In genomic region chr1:202140833-202141232, GRCh38 we compare ENCODE assay signal across 22 cellular contexts. TPM values are rescaled to one million over a fixed set of nuclear protein-coding genes. Genes with fewer than 3 reads are reported as not detected.
"Had no signal": no experiment of that assay in that cellular context is flagged by ENCODE, and none has a peak within 500 bp of the region (broad histone marks: within the 10 kb centered on the region; RNA-seq: fewer than 3 reads in every experiment).

No MANE protein-coding gene starts in this region.

- H3K4me1 ChIP-seq: colonic mucosa had no signal

- H3K9me3 Mint-ChIP-seq: activated B cell treated with CpG ODN at 0.5 μM for 24 hours; activated CD4-positive, alpha-beta T cell treated with anti-CD3 and anti-CD28 coated beads, Interleukin-2, amount 10 ng/mL, durations not matched to agents 7 days and 5 days; activated T-cell treated with anti-CD3 and anti-CD28 coated beads, Interleukin-2, amount 50 U/mL, for 4 hours; natural killer cell treated with Interleukin-12 subunit alpha and Interleukin-12 subunit beta and Interleukin-15 and Interleukin-18, amount 100 ng/mL, for 72 hours had no signal

- H3K27ac ChIP-seq: cardiac muscle cell, colonic mucosa, gastrocnemius medialis, heart right ventricle, thoracic aorta had no signal

- H3K4me3 Mint-ChIP-seq: activated B cell treated with CpG ODN at 0.5 μM for 24 hours; activated CD4-positive, alpha-beta T cell treated with anti-CD3 and anti-CD28 coated beads, Interleukin-2, amount 10 ng/mL, durations not matched to agents 7 days and 5 days; activated T-cell treated with anti-CD3 and anti-CD28 coated beads, Interleukin-2, amount 50 U/mL, for 4 hours; natural killer cell treated with Interleukin-12 subunit alpha and Interleukin-12 subunit beta and Interleukin-15 and Interleukin-18, amount 100 ng/mL, for 72 hours had no signal

- H3K27ac Mint-ChIP-seq: activated B cell treated with CpG ODN at 0.5 μM for 24 hours; activated CD4-positive, alpha-beta T cell treated with anti-CD3 and anti-CD28 coated beads, Interleukin-2, amount 10 ng/mL, durations not matched to agents 7 days and 5 days; natural killer cell treated with Interleukin-12 subunit alpha and Interleukin-12 subunit beta and Interleukin-15 and Interleukin-18, amount 100 ng/mL, for 72 hours had no signal

- H3K27me3 ChIP-seq: colonic mucosa, gastrocnemius medialis, heart right ventricle, vagina had no signal

- ATAC-seq: activated T-cell treated with anti-CD3 and anti-CD28 coated beads, Interleukin-2, amount 50 U/mL, for 4 hours; gastrocnemius medialis; heart right ventricle; left lobe of liver; mucosa of descending colon; natural killer cell treated with Interleukin-12 subunit alpha and Interleukin-12 subunit beta and Interleukin-15 and Interleukin-18, amount 100 ng/mL, for 72 hours; sciatic nerve had no signal

- H3K36me3 ChIP-seq: cardiac muscle cell, colonic mucosa had no signal

- DNase-seq: activated B cell treated with CpG ODN at 0.5 μM for 24 hours; activated CD4-positive, alpha-beta T cell treated with anti-CD3 and anti-CD28 coated beads, Interleukin-2, amount 10 ng/mL, durations not matched to agents 7 days and 5 days; activated effector memory CD4-positive, alpha-beta T cell treated with anti-CD3 and anti-CD28 coated beads, Interleukin-2, amount 50 U/mL, for 16 hours; activated T-cell treated with anti-CD3 and anti-CD28 coated beads, Interleukin-2, amount 50 U/mL, for 4 hours; colonic mucosa; gastrocnemius medialis; heart right ventricle; islet precursor cell; mucosa of descending colon; occipital lobe; stimulated activated CD4-positive, alpha-beta T cell treated with anti-CD3 and anti-CD28 coated beads, Interleukin-12 subunit alpha, Interleukin-12 subunit beta, amount 100 ng/mL, for 4 hours; stimulated activated naive CD4-positive, alpha-beta T cell treated with Interleukin-2 at 50 U/mL for 16 hours; T-helper 2 cell had no signal

- H3K36me3 Mint-ChIP-seq: natural killer cell treated with Interleukin-12 subunit alpha and Interleukin-12 subunit beta and Interleukin-15 and Interleukin-18, amount 100 ng/mL, for 72 hours had no signal

- H3K4me3 ChIP-seq: cardiac muscle cell, colonic mucosa, gastrocnemius medialis, heart right ventricle, mucosa of descending colon, thoracic aorta, vagina had no signal

- H3K27me3 Mint-ChIP-seq: activated B cell treated with CpG ODN at 0.5 μM for 24 hours; activated CD4-positive, alpha-beta T cell treated with anti-CD3 and anti-CD28 coated beads, Interleukin-2, amount 10 ng/mL, durations not matched to agents 7 days and 5 days; natural killer cell treated with Interleukin-12 subunit alpha and Interleukin-12 subunit beta and Interleukin-15 and Interleukin-18, amount 100 ng/mL, for 72 hours had no signal

- H3K9me3 ChIP-seq: colonic mucosa, gastrocnemius medialis, heart right ventricle, mucosa of descending colon, thoracic aorta, vagina had no signal

RNA-seq across cellular contexts. Expression of gene GPR37L1, which starts 18.1 kb away (rescaled TPM):
- total RNA-seq: activated B cell treated with CpG ODN at 0.5 μM for 24 hours; activated CD4-positive, alpha-beta T cell treated with anti-CD3 and anti-CD28 coated beads, Interleukin-2, amount 10 ng/mL, durations not matched to agents 7 days and 5 days; activated T-cell treated with anti-CD3 and anti-CD28 coated beads, Interleukin-2, amount 50 U/mL, for 4 hours; astrocyte; cardiac muscle cell; fibroblast of lung; left lobe of liver; natural killer cell treated with Interleukin-12 subunit alpha and Interleukin-12 subunit beta and Interleukin-15 and Interleukin-18, amount 100 ng/mL, for 72 hours; pulmonary artery endothelial cell; thoracic aorta had no signal
- polyA plus RNA-seq: cardiac muscle cell, fibroblast of lung had no signal

RNA-seq across cellular contexts. Expression of gene PTPN7, which starts 19.6 kb away (rescaled TPM):
- total RNA-seq: cardiac muscle cell, fibroblast of lung had no signal
- polyA plus RNA-seq: cardiac muscle cell, fibroblast of lung had no signal

RNA-seq across cellular contexts. Expression of gene LGR6, which starts 52.8 kb away (rescaled TPM):
- total RNA-seq: activated B cell treated with CpG ODN at 0.5 μM for 24 hours; activated CD4-positive, alpha-beta T cell treated with anti-CD3 and anti-CD28 coated beads, Interleukin-2, amount 10 ng/mL, durations not matched to agents 7 days and 5 days; cardiac muscle cell; fibroblast of lung; pulmonary artery endothelial cell had no signal
